ENCODE assay signal across 29 cellular contexts in genomic region chr17:27443491-27443890, GRCh38. TPM values are rescaled to one million over a fixed set of nuclear protein-coding genes. Genes with fewer than 3 reads are reported as not detected.
DNase-seq lines count a peak whose midpoint lies in the region; ATAC-seq, FAIRE-seq and TF ChIP-seq lines count a peak whose summit lies in the region.
"Had no signal": no experiment of that assay in that cellular context is flagged by ENCODE, and none has a peak within 500 bp of the region (broad histone marks: within the 10 kb centered on the region; RNA-seq: fewer than 3 reads in every experiment).

No MANE protein-coding gene starts in this region.

- H3K4me3 ChIP-seq in K562 (no peak overlapping the region), neural progenitor cell (no peak overlapping the region), Karpas-422 (ENCODE audit: low read length) (no peak overlapping the region)
- H3K4me3 ChIP-seq: BLaER1, GM12878 had no signal

- no peaks in the 10 kb centered on the region for H4K20me1 ChIP-seq in K562 (replicated peaks; ENCODE audit: control insufficient read depth, insufficient read depth, low read length)
- no peaks in the 10 kb centered on the region for H4K20me1 ChIP-seq in neural progenitor cell (ENCODE audit: low read depth)
- H4K20me1 ChIP-seq in Karpas-422 (ENCODE audit: insufficient read depth, low read depth, low read length): no peaks in the 10 kb centered on the region
- H4K20me1 ChIP-seq: BLaER1 had no signal

- peaks cover 3% of the 10 kb centered on the region for H3K27me3 Mint-ChIP-seq in neural progenitor cell (ENCODE audit: insufficient read depth, low read depth)
- peaks cover 6% of the 10 kb centered on the region for H3K27me3 Mint-ChIP-seq in stimulated activated memory B cell treated with anti-CD40 and anti-IgM and Interleukin-4, amounts not matched to agents 10 μg/mL and 1 μg/mL and 100 μg/mL, for 72 hours
- H3K27me3 Mint-ChIP-seq: CD4-positive, alpha-beta memory T cell; CD4-positive, CD25-positive, alpha-beta regulatory T cell; CD8-positive, alpha-beta memory T cell had no signal

- TF ChIP-seq RAD21 in K562 (CRISPR knock-in tag; conservative IDR thresholded peaks at IDR 0.05 in 1 of 2, IDR thresholded peaks at IDR 0.05 in 1 of 2): no peak

- H3K27me3 ChIP-seq in K562 (ENCODE audit: control insufficient read depth in 2 of 2, insufficient read depth in 2 of 2, low read length in 2 of 2): no peaks in the 10 kb centered on the region
- no peaks in the 10 kb centered on the region for H3K27me3 ChIP-seq in neural progenitor cell
- no peaks in the 10 kb centered on the region for H3K27me3 ChIP-seq in Karpas-422 (ENCODE audit: low read length)
- H3K27me3 ChIP-seq: BE2C, BLaER1 had no signal

- H3K27ac ChIP-seq in K562 (ENCODE audit: extremely low read depth, low read depth, low read length): no peak overlapping the region
- H3K27ac ChIP-seq in neural progenitor cell: no peak overlapping the region
- H3K27ac ChIP-seq in Karpas-422 (ENCODE audit: low read length): no peak overlapping the region
- H3K27ac ChIP-seq: BLaER1 had no signal

- H2AFZ ChIP-seq in K562 (ENCODE audit: low read depth, low read length) (no peak overlapping the region), neural progenitor cell (replicated peaks) (no peak overlapping the region), Karpas-422 (ENCODE audit: low read length) (no peak overlapping the region)

- no peak for TF ChIP-seq POLR2A in K562 (conservative IDR thresholded peaks at IDR 0.05)

- no peak for DNase-seq in K562 (ENCODE audit: extremely low read depth in 1 of 4, low spot score in 3 of 4)
- no peak for DNase-seq in neural progenitor cell (ENCODE audit: low spot score)
- peak; percentile 36 for DNase-seq in posterior vena cava (ENCODE audit: low spot score)
- DNase-seq in Karpas-422: no peak
- no peak for DNase-seq in NCI-H748 (lab: John Stamatoyannopoulos, UW; ENCODE audit: unreplicated experiment)
- DNase-seq: 8988T; ACHN; BE2C; CD4-positive, alpha-beta memory T cell; CD4-positive, CD25-positive, alpha-beta regulatory T cell; CD8-positive, alpha-beta memory T cell; COR-L47; DMS 273 treated with DMSO at 0.1 percent for 48 hours; DMS153; DMS53; DMS79; DND-41; EL; GDM1 had no signal

- peak overlapping the region; percentile 57 for H3K27ac Mint-ChIP-seq in neural progenitor cell
- no peak overlapping the region for H3K27ac Mint-ChIP-seq in stimulated activated memory B cell treated with anti-CD40 and anti-IgM and Interleukin-4, amounts not matched to agents 10 μg/mL and 1 μg/mL and 100 μg/mL, for 72 hours
- H3K27ac Mint-ChIP-seq: CD4-positive, alpha-beta memory T cell; CD4-positive, CD25-positive, alpha-beta regulatory T cell had no signal

- intact Hi-C loops in K562 (cut with micrococcal nuclease): no loop called here
- intact Hi-C loops in posterior vena cava (cut with DNase I): no loop called here

- no peaks in the 10 kb centered on the region for H3K79me2 ChIP-seq in K562 (ENCODE audit: control insufficient read depth, insufficient read depth, low read length)
- H3K79me2 ChIP-seq in neural progenitor cell (ENCODE audit: low read depth): no peaks in the 10 kb centered on the region
- no peaks in the 10 kb centered on the region for H3K79me2 ChIP-seq in Karpas-422 (ENCODE audit: low read length)

- in situ Hi-C loops in K562 (cut with MboI): no loop called here

- BruUV-seq in K562 (replicated peaks; lab: Mats Ljungman, UMichigan): no TSS peak

- H3K4me3 Mint-ChIP-seq in neural progenitor cell: no peak overlapping the region
- no peak overlapping the region for H3K4me3 Mint-ChIP-seq in stimulated activated memory B cell treated with anti-CD40 and anti-IgM and Interleukin-4, amounts not matched to agents 10 μg/mL and 1 μg/mL and 100 μg/mL, for 72 hours
- H3K4me3 Mint-ChIP-seq: CD14-positive monocyte; CD4-positive, alpha-beta memory T cell; CD4-positive, CD25-positive, alpha-beta regulatory T cell had no signal

- no peaks in the 10 kb centered on the region for H3K36me3 Mint-ChIP-seq in neural progenitor cell
- H3K36me3 Mint-ChIP-seq in stimulated activated memory B cell treated with anti-CD40 and anti-IgM and Interleukin-4, amounts not matched to agents 10 μg/mL and 1 μg/mL and 100 μg/mL, for 72 hours: no peaks in the 10 kb centered on the region
- H3K36me3 Mint-ChIP-seq: CD14-positive monocyte; CD4-positive, alpha-beta memory T cell; CD4-positive, CD25-positive, alpha-beta regulatory T cell; CD8-positive, alpha-beta memory T cell had no signal

- H3K9ac ChIP-seq in K562 (ENCODE audit: insufficient read depth in 1 of 2, low read depth in 2 of 2, low read length in 2 of 2): peak overlapping the region in 1 of 2 experiments; percentile 65; a peak in 1 of 4 replicates
- H3K9ac ChIP-seq in neural progenitor cell: no peak overlapping the region
- no peak overlapping the region for H3K9ac ChIP-seq in Karpas-422 (ENCODE audit: low read length)
- H3K9ac ChIP-seq: BLaER1 had no signal

- H3F3A ChIP-seq in neural progenitor cell (ENCODE audit: low read depth): no peaks in the 10 kb centered on the region

- TF ChIP-seq EP300 in K562 (IDR thresholded peaks at IDR 0.05; ENCODE audit: low read length): no peak

- FAIRE-seq in K562 (lab: Jason Lieb, UNC): no peak
- FAIRE-seq: A204.1, GM12878, GM12892, GM18507, GM19239 had no signal

- H3K4me2 ChIP-seq in K562 (ENCODE audit: insufficient read depth, low read length): no peak overlapping the region
- no peak overlapping the region for H3K4me2 ChIP-seq in neural progenitor cell
- no peak overlapping the region for H3K4me2 ChIP-seq in Karpas-422 (ENCODE audit: low read depth, low read length, poor library complexity, severe bottlenecking)
- H3K4me2 ChIP-seq: BLaER1 had no signal

- POLR2A ChIA-PET in K562 (lab: Yijun Ruan, JAX): interaction anchor here (0.8 kb wide), 1 partner anchor 34 kb away, joined by 4 read pairs; no protein-coding TSS in a partner anchor

- CTCF ChIA-PET in K562 (lab: Yijun Ruan, JAX; ENCODE audit: low intra/inter-chr PET ratio): no interaction called here

- 62% methylated on average over 6 of the region's 6 CpGs for WGBS in K562 (ENCODE audit: insufficient coverage, low coverage, missing lambda C conversion rate)

- H3K9me1 ChIP-seq in K562 (ENCODE audit: control insufficient read depth, insufficient read depth, low read length): no peaks in the 10 kb centered on the region

- H3K4me1 ChIP-seq in K562 (replicated peaks in 1 of 2; ENCODE audit: control insufficient read depth in 2 of 2, insufficient read depth in 2 of 2, low read length in 2 of 2) (peaks cover 22 to 34% of the 10 kb centered on the region in 2 experiments; a peak in 4 of 5 replicates), neural progenitor cell (no peaks in the 10 kb centered on the region), Karpas-422 (ENCODE audit: low read length) (no peaks in the 10 kb centered on the region)
- H3K4me1 ChIP-seq: BLaER1 had no signal

- H3K9me3 ChIP-seq in K562 (replicated peaks; ENCODE audit: control insufficient read depth, insufficient read depth, low read depth, low read length) (no peaks in the 10 kb centered on the region), neural progenitor cell (ENCODE audit: low read depth) (no peaks in the 10 kb centered on the region), Karpas-422 (ENCODE audit: low read length) (no peaks in the 10 kb centered on the region)
- H3K9me3 ChIP-seq: BE2C, BLaER1 had no signal

- ATAC-seq in K562 (peak; percentile 34), HG03280 (IDR thresholded peaks at IDR 0.05; ENCODE audit: unreplicated experiment) (no peak), GM21825 (IDR thresholded peaks at IDR 0.05; ENCODE audit: unreplicated experiment) (no peak)
- ATAC-seq in stimulated activated memory B cell treated with anti-CD40 and anti-IgM and Interleukin-4, amounts not matched to agents 10 μg/mL and 1 μg/mL and 100 μg/mL, for 72 hours: peak; percentile 31
- ATAC-seq: GM12878 had no signal

- TF ChIP-seq CTCF in K562 (IDR thresholded peaks at IDR 0.05 in 2 of 3, conservative IDR thresholded peaks at IDR 0.05 in 1 of 3; ENCODE audit: insufficient read depth in 2 of 3, low read depth in 1 of 3, low read length in 3 of 3) (no peak), neural progenitor cell (IDR thresholded peaks at IDR 0.05) (no peak)

- H3K36me3 ChIP-seq in K562 (ENCODE audit: control insufficient read depth, insufficient read depth, low read length): no peaks in the 10 kb centered on the region
- H3K36me3 ChIP-seq in neural progenitor cell: no peaks in the 10 kb centered on the region
- no peaks in the 10 kb centered on the region for H3K36me3 ChIP-seq in Karpas-422 (ENCODE audit: insufficient read depth, low read length)
- H3K36me3 ChIP-seq: BE2C, BLaER1 had no signal

- no peaks in the 10 kb centered on the region for H3K9me3 Mint-ChIP-seq in neural progenitor cell
- H3K9me3 Mint-ChIP-seq in stimulated activated memory B cell treated with anti-CD40 and anti-IgM and Interleukin-4, amounts not matched to agents 10 μg/mL and 1 μg/mL and 100 μg/mL, for 72 hours: no peaks in the 10 kb centered on the region
- H3K9me3 Mint-ChIP-seq: CD4-positive, alpha-beta memory T cell; CD4-positive, CD25-positive, alpha-beta regulatory T cell; CD8-positive, alpha-beta memory T cell had no signal

- no peaks in the 10 kb centered on the region for H3K9me2 ChIP-seq in Karpas-422 (replicated peaks; ENCODE audit: insufficient read depth, low read length)

- peaks cover 8% of the 10 kb centered on the region for H3K4me1 Mint-ChIP-seq in neural progenitor cell
- H3K4me1 Mint-ChIP-seq in stimulated activated memory B cell treated with anti-CD40 and anti-IgM and Interleukin-4, amounts not matched to agents 10 μg/mL and 1 μg/mL and 100 μg/mL, for 72 hours: peaks cover 9% of the 10 kb centered on the region
- H3K4me1 Mint-ChIP-seq: CD8-positive, alpha-beta memory T cell had no signal

RNA-seq across cellular contexts. Expression of gene KSR1, which starts 12.8 kb away (rescaled TPM):
- total RNA-seq in K562 (2011; cell fraction: chromatin; rRNA removed; ENCODE audit: low replicate concordance): 221 and 371 TPM in 2 replicates
- 168 and 203 TPM in 2 replicates for total RNA-seq in K562 (2011; cell fraction: nucleolus; rRNA removed)
- total RNA-seq in K562 (2011; cell fraction: nucleoplasm; rRNA removed): 226 and 236 TPM in 2 replicates
- 17.8 and 18.2 TPM in 2 replicates for total RNA-seq in K562 (2014; rRNA removed)
- 14.7 and 18.4 TPM in 2 replicates for total RNA-seq in K562 (2014; rRNA removed; fragmentation: Illumina TruSeq; extraction: Trizol)
- total RNA-seq in K562 (2015; rRNA removed; fragmentation: Illumina TruSeq; extraction: Trizol): 9.6 and 10.9 TPM in 2 replicates
- 48.0 and 51.7 TPM in 2 replicates for total RNA-seq in K562 (2021)
- 16.4 and 20.2 TPM in 2 replicates for polyA plus RNA-seq in K562 (2011; rRNA removed)
- polyA plus RNA-seq in K562 (2011; cell fraction: cytosol; rRNA removed): 9.1 and 16.1 TPM in 2 replicates
- 52.3 and 120 TPM in 2 replicates for polyA plus RNA-seq in K562 (2011; cell fraction: nucleus; rRNA removed)
- 27.7 and 56.2 TPM in 2 replicates for polyA plus RNA-seq in K562 (2012)
- polyA plus RNA-seq in K562 (2014; fragmentation: Illumina TruSeq; extraction: Trizol): 36.9 and 38.0 TPM in 2 replicates
- polyA plus RNA-seq in K562 (2014; fragmentation: Nextera tagmentation; extraction: Ambion mirVana): 1 to 10 TPM; 1.4 TPM
- 29.4 and 33.6 TPM in 2 replicates for polyA plus RNA-seq in K562 (2014; rRNA removed)
- polyA minus RNA-seq in K562 (2011; rRNA and poly(A)+ RNA removed): 19.1 and 30.3 TPM in 2 replicates
- polyA minus RNA-seq in K562 (2011; cell fraction: cytosol; rRNA and poly(A)+ RNA removed): 12.2 and 19.3 TPM in 2 replicates
- polyA minus RNA-seq in K562 (2011; cell fraction: nucleus; rRNA and poly(A)+ RNA removed): 31.8 and 39.9 TPM in 2 replicates
- 16.4 and 19.2 TPM in 2 replicates for total RNA-seq in neural progenitor cell (ENCODE audit: low replicate concordance)
- 10 to 100 TPM; 30.3 to 35.5 TPM for total RNA-seq in posterior vena cava
- 0.32 and 0.52 TPM in 2 replicates for total RNA-seq in Karpas-422 (2014; rRNA removed; shearing (Covaris generic); ENCODE audit: low replicate concordance)

Comparison
In these comparisons a context has a peak if more than half of its experiments do, and no peak if none do; other contexts are left out.
1. ATAC-seq: peak in K562 (single experiment) and stimulated activated memory B cell treated with anti-CD40 and anti-IgM and Interleukin-4, amounts not matched to agents 10 μg/mL and 1 μg/mL and 100 μg/mL, for 72 hours (single experiment); none in HG03280 (single experiment) and GM21825 (single experiment).